In genomic region chr7:1046722-1047679, GRCh38 we compare ENCODE assay signal across 9 cellular contexts. TPM values are rescaled to one million over a fixed set of nuclear protein-coding genes. Genes with fewer than 3 reads are reported as not detected.
DNase-seq lines count a peak whose midpoint lies in the region; ATAC-seq and TF ChIP-seq lines count a peak whose summit lies in the region.
"Had no signal": no experiment of that assay in that cellular context is flagged by ENCODE, and none has a peak within 500 bp of the region (broad histone marks: within the 10 kb centered on the region; RNA-seq: fewer than 3 reads in every experiment).

No MANE protein-coding gene starts in this region.

- H3K27me3 ChIP-seq in MM.1S (replicated peaks; ENCODE audit: insufficient read depth, low read length): no peaks in the 10 kb centered on the region
- no peaks in the 10 kb centered on the region for H3K27me3 ChIP-seq in aorta (ENCODE audit: control insufficient read depth in 1 of 2, insufficient read depth in 2 of 2, low read length in 1 of 2)

- H3K36me3 Mint-ChIP-seq in activated T-cell treated with anti-CD3 and anti-CD28 coated beads, Interleukin-2, amount 50 U/mL, for 4 hours (ENCODE audit: insufficient read depth): no peaks in the 10 kb centered on the region
- peaks cover 7% of the 10 kb centered on the region for H3K36me3 Mint-ChIP-seq in stimulated activated effector memory CD8-positive, alpha-beta T cell treated with anti-CD3 and anti-CD28 coated beads, Interleukin-12 subunit alpha, Interleukin-12 subunit beta, amount 100 ng/mL, for 72 hours

- H3K9me2 ChIP-seq in MM.1S (replicated peaks; ENCODE audit: insufficient read depth, low read length): no peaks in the 10 kb centered on the region

- H3K27ac Mint-ChIP-seq in stimulated activated effector memory CD8-positive, alpha-beta T cell treated with anti-CD3 and anti-CD28 coated beads, Interleukin-12 subunit alpha, Interleukin-12 subunit beta, amount 100 ng/mL, for 72 hours: no peak overlapping the region

- H3K4me1 Mint-ChIP-seq in activated T-cell treated with anti-CD3 and anti-CD28 coated beads, Interleukin-2, amount 50 U/mL, for 4 hours (ENCODE audit: low read depth): peaks cover 63% of the 10 kb centered on the region
- peaks cover 70% of the 10 kb centered on the region for H3K4me1 Mint-ChIP-seq in stimulated activated effector memory CD8-positive, alpha-beta T cell treated with anti-CD3 and anti-CD28 coated beads, Interleukin-12 subunit alpha, Interleukin-12 subunit beta, amount 100 ng/mL, for 72 hours

- H3K4me1 ChIP-seq in MM.1S (ENCODE audit: low read length) (peaks cover 15% of the 10 kb centered on the region; the same call in 1 of the 2 replicates), aorta (ENCODE audit: control insufficient read depth in 1 of 2, insufficient read depth in 2 of 2, low read length in 2 of 2) (no peaks in the 10 kb centered on the region)

- H3K36me3 ChIP-seq in MM.1S (replicated peaks; ENCODE audit: insufficient read depth, low read length) (no peaks in the 10 kb centered on the region), aorta (ENCODE audit: control insufficient read depth in 1 of 2, insufficient read depth in 2 of 2, low read length in 1 of 2) (no peaks in the 10 kb centered on the region)

- no peak overlapping the region for H3K9ac ChIP-seq in MM.1S (ENCODE audit: low read length)

- no peaks in the 10 kb centered on the region for H4K20me1 ChIP-seq in MM.1S (ENCODE audit: insufficient read depth, low read length)

- no peaks in the 10 kb centered on the region for H3K9me3 Mint-ChIP-seq in activated T-cell treated with anti-CD3 and anti-CD28 coated beads, Interleukin-2, amount 50 U/mL, for 4 hours
- no peaks in the 10 kb centered on the region for H3K9me3 Mint-ChIP-seq in stimulated activated effector memory CD8-positive, alpha-beta T cell treated with anti-CD3 and anti-CD28 coated beads, Interleukin-12 subunit alpha, Interleukin-12 subunit beta, amount 100 ng/mL, for 72 hours

- peaks cover 16% of the 10 kb centered on the region for H3F3A ChIP-seq in MM.1S (ENCODE audit: insufficient read depth, low read length)

- peak overlapping the region; percentile 26 for H3K4me3 Mint-ChIP-seq in activated T-cell treated with anti-CD3 and anti-CD28 coated beads, Interleukin-2, amount 50 U/mL, for 4 hours
- H3K4me3 Mint-ChIP-seq in stimulated activated effector memory CD8-positive, alpha-beta T cell treated with anti-CD3 and anti-CD28 coated beads, Interleukin-12 subunit alpha, Interleukin-12 subunit beta, amount 100 ng/mL, for 72 hours: peak overlapping the region; percentile 74

- intact Hi-C loops in aorta (cut with DNase I): no loop called here

- H3K4me3 ChIP-seq in MM.1S (ENCODE audit: low read length) (no peak overlapping the region), aorta (ENCODE audit: low read length in 2 of 2) (no peak overlapping the region)

- 89 to 92% methylated on average over 15 of the region's 15 CpGs for WGBS in aorta, 2 donors

- H3K27me3 Mint-ChIP-seq in activated T-cell treated with anti-CD3 and anti-CD28 coated beads, Interleukin-2, amount 50 U/mL, for 4 hours (ENCODE audit: low read depth): peaks cover 5% of the 10 kb centered on the region

- DNase-seq in activated T-cell treated with anti-CD3 and anti-CD28 coated beads, Interleukin-2, amount 50 U/mL, for 4 hours: peak; percentile 26
- no peak for DNase-seq in activated T-cell treated with anti-CD3 and anti-CD28 coated beads, Interleukin-2, amount 50 U/mL, for 48 hours
- DNase-seq in T-helper 1 cell (peak; percentile 36 to 72 (median 61)), NCI-H1048 (lab: John Stamatoyannopoulos, UW) (no peak), MM.1S (no peak), aorta (no peak)
- DNase-seq in stimulated activated effector memory CD8-positive, alpha-beta T cell treated with anti-CD3 and anti-CD28 coated beads, Interleukin-12 subunit alpha, Interleukin-12 subunit beta, amount 100 ng/mL, for 72 hours (ENCODE audit: low spot score in 2 of 2): no peak
- DNase-seq: NCI-H524 had no signal

- H3K79me2 ChIP-seq in MM.1S (ENCODE audit: low read length): no peaks in the 10 kb centered on the region; the same call in 1 of the 2 replicates

- H3K9me3 ChIP-seq in MM.1S (replicated peaks; ENCODE audit: insufficient read depth, low read length): no peaks in the 10 kb centered on the region
- H3K9me3 ChIP-seq in aorta (ENCODE audit: control insufficient read depth, low read length): no peaks in the 10 kb centered on the region

- no peak overlapping the region for H3K4me2 ChIP-seq in MM.1S (ENCODE audit: low read depth, low read length)

- TF ChIP-seq CTCF in MM.1S (IDR thresholded peaks at IDR 0.05; ENCODE audit: low read length): no peak

- H3K27ac ChIP-seq in cingulate gyrus (ENCODE audit: low read depth, low read length) (peak overlapping the region; percentile 39), MM.1S (ENCODE audit: low read length) (no peak overlapping the region), aorta (ENCODE audit: low read depth in 1 of 2, low read length in 2 of 2) (no peak overlapping the region)

- ATAC-seq in activated T-cell treated with anti-CD3 and anti-CD28 coated beads, Interleukin-2, amount 50 U/mL, for 4 hours: no peak
- ATAC-seq in stimulated activated effector memory CD8-positive, alpha-beta T cell treated with anti-CD3 and anti-CD28 coated beads, Interleukin-12 subunit alpha, Interleukin-12 subunit beta, amount 100 ng/mL, for 72 hours: no peak
- ATAC-seq in aorta (ENCODE audit: low FRiP score): no peak

- no peak overlapping the region for H2AFZ ChIP-seq in MM.1S (ENCODE audit: low read length)

RNA-seq across cellular contexts. Expression of gene GPR146, which starts 2.7 kb away (rescaled TPM):
- total RNA-seq in activated T-cell treated with anti-CD3 and anti-CD28 coated beads, Interleukin-2, amount 50 U/mL, for 4 hours: under 1 TPM in 2 of 3 donors, not detected in 1; 0.21 to 0.52 TPM
- total RNA-seq in aorta: 10 to 100 TPM; 17.4 to 44.2 TPM
- 1 to 10 TPM; 2.2 to 3.5 TPM for polyA plus RNA-seq in aorta

RNA-seq across cellular contexts. Expression of gene GPER1, which starts 40.9 kb away (rescaled TPM):
- under 1 TPM; 0.08 to 0.11 (median 0.08) TPM for total RNA-seq in activated T-cell treated with anti-CD3 and anti-CD28 coated beads, Interleukin-2, amount 50 U/mL, for 4 hours
- 10 to 100 TPM in 1 of 2 donors, 1 to 10 TPM in 1; 4.5 to 11.2 TPM for total RNA-seq in aorta
- polyA plus RNA-seq in aorta: 1 to 10 TPM; 2.8 to 5.0 TPM

Comparison
In these comparisons a context has a peak if more than half of its experiments do, and no peak if none do; other contexts are left out.
1. DNase-seq: peak in activated T-cell treated with anti-CD3 and anti-CD28 coated beads, Interleukin-2, amount 50 U/mL, for 4 hours (single experiment) and T-helper 1 cell (5 of 5); none in activated T-cell treated with anti-CD3 and anti-CD28 coated beads, Interleukin-2, amount 50 U/mL, for 48 hours (0 of 2), stimulated activated effector memory CD8-positive, alpha-beta T cell treated with anti-CD3 and anti-CD28 coated beads, Interleukin-12 subunit alpha, Interleukin-12 subunit beta, amount 100 ng/mL, for 72 hours (0 of 2), NCI-H1048 (single experiment), MM.1S (single experiment) and aorta (0 of 2).
2. RNA of gene GPR146, which starts 2.7 kb away (total RNA-seq): 17.4 to 44.2 TPM in aorta; 0.21 to 0.52 TPM in activated T-cell treated with anti-CD3 and anti-CD28 coated beads, Interleukin-2, amount 50 U/mL, for 4 hours; every median in the first group is over 10 times any median in the second.
3. RNA of gene GPER1, which starts 40.9 kb away (total RNA-seq): 4.5 to 11.2 TPM in aorta; 0.08 to 0.11 TPM in activated T-cell treated with anti-CD3 and anti-CD28 coated beads, Interleukin-2, amount 50 U/mL, for 4 hours; every median in the first group is over 4 times any median in the second.